Comparison of ENCODE assay signal across 1 cellular context in the genomic region with DNA sequence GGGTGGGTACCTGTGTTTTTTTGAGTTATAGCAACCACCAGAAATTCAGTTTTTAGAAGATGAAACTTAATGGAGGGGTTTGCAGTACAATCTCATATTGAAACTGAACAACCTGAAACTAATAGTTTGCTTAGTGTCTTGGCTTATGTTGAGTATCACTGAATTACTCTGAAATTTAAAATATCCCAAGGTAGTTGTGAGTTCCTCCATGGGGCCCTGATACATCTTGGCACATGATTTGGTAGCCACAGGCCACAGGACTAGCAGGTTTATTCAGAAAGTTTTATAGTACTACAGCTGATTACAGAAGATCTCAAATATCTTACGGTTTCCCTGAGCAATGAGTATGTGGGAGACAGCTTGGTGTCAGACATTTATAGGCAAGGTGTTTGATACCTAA.
TF ChIP-seq lines count a peak whose summit lies in the region.

No MANE protein-coding gene starts in this region.

TF ChIP-seq in endothelial cell of umbilical vein, 7 proteins besides CTCF, POLR2A, EP300 and RAD21 (continued from another document):
- TF ChIP-seq FOS (IDR thresholded peaks at IDR 0.05; ENCODE audit: borderline replicate concordance, insufficient read depth, low read length) (no peak), MYC (IDR thresholded peaks at IDR 0.05; ENCODE audit: low read depth, low read length) (no peak), GATA2 (IDR thresholded peaks at IDR 0.05; ENCODE audit: insufficient read depth, insufficient read length, low read depth, low read length) (no peak), JUN (IDR thresholded peaks at IDR 0.05; ENCODE audit: borderline replicate concordance, insufficient read depth, insufficient read length, low read depth) (no peak), EZH2 (IDR thresholded peaks at IDR 0.05; ENCODE audit: borderline replicate concordance, low read depth, low read length, severe bottlenecking) (no peak), POLR2AphosphoS5 (IDR thresholded peaks at IDR 0.05; ENCODE audit: insufficient read depth, low read depth, low read length) (no peak)
